ENCODE assay signal across 9 cellular contexts in the genomic region with DNA sequence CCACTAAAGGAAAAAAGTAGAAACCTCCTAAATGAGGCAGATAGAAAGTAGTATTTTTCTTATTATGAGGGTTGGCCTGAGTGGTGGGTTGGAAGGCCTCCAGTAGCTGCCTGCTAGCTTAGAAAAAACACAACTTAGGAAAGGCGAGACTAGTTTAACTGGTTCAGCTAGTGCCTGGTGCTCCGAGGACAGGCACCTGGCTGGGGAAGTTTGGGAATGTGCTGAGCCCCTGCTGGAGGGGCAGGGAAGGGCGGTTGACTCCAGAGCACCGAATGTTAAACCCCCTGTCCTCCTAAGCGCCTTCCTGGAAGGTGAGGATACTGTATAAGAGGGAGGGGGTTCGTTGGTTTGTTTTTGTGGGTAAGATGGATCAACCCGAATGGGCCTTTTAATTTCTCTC. TPM values are rescaled to one million over a fixed set of nuclear protein-coding genes. Genes with fewer than 3 reads are reported as not detected.
DNase-seq lines count a peak whose midpoint lies in the region; ATAC-seq and TF ChIP-seq lines count a peak whose summit lies in the region.
"Had no signal": no experiment of that assay in that cellular context is flagged by ENCODE, and none has a peak within 500 bp of the region (broad histone marks: within the 10 kb centered on the region; RNA-seq: fewer than 3 reads in every experiment).

No MANE protein-coding gene starts in this region.

- intact Hi-C loops in activated T-helper 2 cell treated with anti-CD3 and anti-CD28 coated beads, Interferon-gamma antibody, Interleukin-2, Interleukin-4, amounts not matched to agents 10 μg/mL and 5 μg/mL and 100 μg/mL, durations not matched to agents 14 hours and 24 hours and 36 hours (cut with micrococcal nuclease): loop anchor here (5.0 kb wide), 1 partner anchor 34 kb away; no protein-coding TSS in a partner anchor
- intact Hi-C loops in uterus (cut with DNase I; ENCODE audit: low total_unique reads): no loop called here

- no peak for TF ChIP-seq CTCF in uterus (IDR thresholded peaks at IDR 0.05)

- H3K27me3 ChIP-seq in uterus: no peaks in the 10 kb centered on the region

- no peaks in the 10 kb centered on the region for H3K27me3 Mint-ChIP-seq in stimulated activated naive CD8-positive, alpha-beta T cell treated with anti-CD3 and anti-CD28 coated beads, Interleukin-15, Interleukin-2, amounts not matched to agents 100 ng/mL and 50 ng/mL, for 24 hours
- no peaks in the 10 kb centered on the region for H3K27me3 Mint-ChIP-seq in activated T-helper 2 cell treated with anti-CD3 and anti-CD28 coated beads, Interferon-gamma antibody, Interleukin-2, Interleukin-4, amounts not matched to agents 10 μg/mL and 5 μg/mL and 100 μg/mL, durations not matched to agents 14 hours and 24 hours and 36 hours (ENCODE audit: low read depth)

- H3K4me1 ChIP-seq in uterus: peaks cover 0 to 13% of the 10 kb centered on the region in 2 donors

- no peak for TF ChIP-seq POLR2A in uterus (IDR thresholded peaks at IDR 0.05)

- H3K27ac Mint-ChIP-seq in stimulated activated naive CD8-positive, alpha-beta T cell treated with anti-CD3 and anti-CD28 coated beads, Interleukin-15, Interleukin-2, amounts not matched to agents 100 ng/mL and 50 ng/mL, for 24 hours: peak overlapping the region; percentile 84
- peak overlapping the region; percentile 54 for H3K27ac Mint-ChIP-seq in activated T-helper 2 cell treated with anti-CD3 and anti-CD28 coated beads, Interferon-gamma antibody, Interleukin-2, Interleukin-4, amounts not matched to agents 10 μg/mL and 5 μg/mL and 100 μg/mL, durations not matched to agents 14 hours and 24 hours and 36 hours

- no peak overlapping the region for H3K4me3 ChIP-seq in uterus

- no peak for DNase-seq in stimulated activated naive CD8-positive, alpha-beta T cell treated with anti-CD3 and anti-CD28 coated beads, Interleukin-15, Interleukin-2, amounts not matched to agents 100 U/mL and 50 U/mL, for 24 hours
- no peak for DNase-seq in activated T-helper 2 cell treated with anti-CD3 and anti-CD28 coated beads, Interferon-gamma antibody, Interleukin-2, Interleukin-4, amounts not matched to agents 10 μg/mL and 5 μg/mL and 100 μg/mL, durations not matched to agents 14 hours and 24 hours and 36 hours (ENCODE audit: low spot score)
- DNase-seq in iPS-NIHi7 (ENCODE audit: extremely low spot score) (peak; percentile 92), uterus (peak in 1 of 2 donors; percentile 43), mesenteric fat pad (ENCODE audit: low spot score) (no peak), NCI-H446 treated with DMSO at 0.1 percent for 48 hours (lab: John Stamatoyannopoulos, UW) (no peak)
- DNase-seq: small intestine had no signal

- no peaks in the 10 kb centered on the region for H3K9me3 ChIP-seq in uterus

- peak overlapping the region; percentile 25 to 48 for H3K27ac ChIP-seq in uterus

- no peaks in the 10 kb centered on the region for H3K36me3 ChIP-seq in uterus

- H3K4me3 Mint-ChIP-seq in stimulated activated naive CD8-positive, alpha-beta T cell treated with anti-CD3 and anti-CD28 coated beads, Interleukin-15, Interleukin-2, amounts not matched to agents 100 ng/mL and 50 ng/mL, for 24 hours: peak overlapping the region; percentile 42
- H3K4me3 Mint-ChIP-seq in activated T-helper 2 cell treated with anti-CD3 and anti-CD28 coated beads, Interferon-gamma antibody, Interleukin-2, Interleukin-4, amounts not matched to agents 10 μg/mL and 5 μg/mL and 100 μg/mL, durations not matched to agents 14 hours and 24 hours and 36 hours (ENCODE audit: low read depth): no peak overlapping the region

- H3K36me3 Mint-ChIP-seq in stimulated activated naive CD8-positive, alpha-beta T cell treated with anti-CD3 and anti-CD28 coated beads, Interleukin-15, Interleukin-2, amounts not matched to agents 100 ng/mL and 50 ng/mL, for 24 hours (ENCODE audit: low read depth): no peaks in the 10 kb centered on the region
- H3K36me3 Mint-ChIP-seq in activated T-helper 2 cell treated with anti-CD3 and anti-CD28 coated beads, Interferon-gamma antibody, Interleukin-2, Interleukin-4, amounts not matched to agents 10 μg/mL and 5 μg/mL and 100 μg/mL, durations not matched to agents 14 hours and 24 hours and 36 hours (ENCODE audit: low read depth): peaks cover 10% of the 10 kb centered on the region

- no peak for ATAC-seq in stimulated activated naive CD8-positive, alpha-beta T cell treated with anti-CD3 and anti-CD28 coated beads, Interleukin-15, Interleukin-2, amounts not matched to agents 100 U/mL and 50 U/mL, for 24 hours
- no peak for ATAC-seq in GM19455 (IDR thresholded peaks at IDR 0.05; ENCODE audit: unreplicated experiment)

- H3K4me1 Mint-ChIP-seq in stimulated activated naive CD8-positive, alpha-beta T cell treated with anti-CD3 and anti-CD28 coated beads, Interleukin-15, Interleukin-2, amounts not matched to agents 100 ng/mL and 50 ng/mL, for 24 hours (ENCODE audit: low read depth): peaks cover 65% of the 10 kb centered on the region
- H3K4me1 Mint-ChIP-seq in activated T-helper 2 cell treated with anti-CD3 and anti-CD28 coated beads, Interferon-gamma antibody, Interleukin-2, Interleukin-4, amounts not matched to agents 10 μg/mL and 5 μg/mL and 100 μg/mL, durations not matched to agents 14 hours and 24 hours and 36 hours (ENCODE audit: low read depth): peaks cover 50% of the 10 kb centered on the region

- H3K9me3 Mint-ChIP-seq in stimulated activated naive CD8-positive, alpha-beta T cell treated with anti-CD3 and anti-CD28 coated beads, Interleukin-15, Interleukin-2, amounts not matched to agents 100 ng/mL and 50 ng/mL, for 24 hours: no peaks in the 10 kb centered on the region
- no peaks in the 10 kb centered on the region for H3K9me3 Mint-ChIP-seq in activated T-helper 2 cell treated with anti-CD3 and anti-CD28 coated beads, Interferon-gamma antibody, Interleukin-2, Interleukin-4, amounts not matched to agents 10 μg/mL and 5 μg/mL and 100 μg/mL, durations not matched to agents 14 hours and 24 hours and 36 hours

RNA-seq across cellular contexts. Expression of gene LDHD, which starts 19.9 kb away (rescaled TPM):
- total RNA-seq in activated T-helper 2 cell treated with anti-CD3 and anti-CD28 coated beads, Interferon-gamma antibody, Interleukin-2, Interleukin-4, amounts not matched to agents 10 μg/mL and 5 μg/mL and 100 μg/mL, durations not matched to agents 14 hours and 24 hours and 36 hours: 0.41 TPM in 1 of 2 replicates, not detected in the other
- 1 to 10 TPM; 1.3 to 5.7 (median 3.3) TPM for total RNA-seq in uterus
- total RNA-seq in mesenteric fat pad: 10.2 TPM

RNA-seq across cellular contexts. Expression of gene ZFP1, which starts 51.6 kb away (rescaled TPM):
- 11.2 and 14.0 TPM in 2 replicates for total RNA-seq in activated T-helper 2 cell treated with anti-CD3 and anti-CD28 coated beads, Interferon-gamma antibody, Interleukin-2, Interleukin-4, amounts not matched to agents 10 μg/mL and 5 μg/mL and 100 μg/mL, durations not matched to agents 14 hours and 24 hours and 36 hours
- total RNA-seq in uterus (10 to 100 TPM in 3 of 4 donors, 1 to 10 TPM in 1; 5.9 to 39.7 (median 16.2) TPM), mesenteric fat pad (6.2 TPM)
